ENCODE assay signal across 8 cellular contexts in genomic region chr7:101099969-101100781, GRCh38. TPM values are rescaled to one million over a fixed set of nuclear protein-coding genes. Genes with fewer than 3 reads are reported as not detected.
DNase-seq lines count a peak whose midpoint lies in the region; ATAC-seq and TF ChIP-seq lines count a peak whose summit lies in the region.

No MANE protein-coding gene starts in this region.

- H3K4me3 ChIP-seq in AG04450 (ENCODE audit: low read depth, low read length) = peak overlapping the region; percentile 20; the same call in 1 of the 2 replicates
- H3K4me3 ChIP-seq in right cardiac atrium (ENCODE audit: low read length) = no peak overlapping the region
- H3K4me3 ChIP-seq in aorta (ENCODE audit: low read length in 2 of 2) = no peak overlapping the region

- H3K27ac Mint-ChIP-seq in HFFc6 = peak overlapping the region; percentile 95

- peaks cover 84% of the 10 kb centered on the region for H3K4me1 Mint-ChIP-seq in HFFc6 (ENCODE audit: low read depth)

- no peaks in the 10 kb centered on the region for H3K9me3 ChIP-seq in AG04450 (ENCODE audit: control insufficient read depth, insufficient read depth, low read length)
- H3K9me3 ChIP-seq in right cardiac atrium (ENCODE audit: control insufficient read depth, low read length) = no peaks in the 10 kb centered on the region
- H3K9me3 ChIP-seq in aorta (ENCODE audit: control insufficient read depth, low read length) = no peaks in the 10 kb centered on the region

- H3K4me3 Mint-ChIP-seq in HFFc6 = peak overlapping the region; percentile 80

- TF ChIP-seq CTCF in AG04450 (IDR thresholded peaks at IDR 0.05; ENCODE audit: low read depth, low read length) = no peak
- no peak for TF ChIP-seq CTCF in HFFc6 (IDR thresholded peaks at IDR 0.05)

- ATAC-seq in right cardiac atrium (peak; percentile 96), aorta (ENCODE audit: low FRiP score) (peak; percentile 95), GM19035 (IDR thresholded peaks at IDR 0.05; ENCODE audit: unreplicated experiment) (no peak)

- no peaks in the 10 kb centered on the region for H3K27me3 ChIP-seq in AG04450 (ENCODE audit: control insufficient read depth, insufficient read depth, low read length)
- H3K27me3 ChIP-seq in right cardiac atrium (ENCODE audit: control insufficient read depth, insufficient read depth) = no peaks in the 10 kb centered on the region
- H3K27me3 ChIP-seq in aorta (ENCODE audit: control insufficient read depth in 1 of 2, insufficient read depth in 2 of 2, low read length in 1 of 2) = no peaks in the 10 kb centered on the region

- H3K4me1 ChIP-seq in right cardiac atrium (ENCODE audit: control insufficient read depth, insufficient read depth, low read length) (peaks cover 8% of the 10 kb centered on the region), aorta (ENCODE audit: control insufficient read depth in 1 of 2, insufficient read depth in 2 of 2, low read length in 2 of 2) (no peaks in the 10 kb centered on the region)

- peak overlapping the region; percentile 99 for H3K27ac ChIP-seq in AG04450 (ENCODE audit: low read depth, low read length)
- H3K27ac ChIP-seq in right cardiac atrium (ENCODE audit: low read length) = peak overlapping the region; percentile 88
- peak overlapping the region in 1 of 2 donors; percentile 92 for H3K27ac ChIP-seq in aorta (ENCODE audit: low read depth in 1 of 2, low read length in 2 of 2)

- CTCF ChIA-PET in AG04450 (lab: Charles Lee) = interaction anchor here (0.6 to 1.7 kb wide), 7 partner anchors 19 to 440 kb away, joined by 3 to 10 read pairs (median 5); partner anchors contain the start of gene SERPINE1

- 24% methylated on average over 26 of the region's 26 CpGs for WGBS in right cardiac atrium
- 18% methylated on average over 23 to 26 of the region's 26 CpGs for WGBS in aorta, 2 donors

- H3K9me3 Mint-ChIP-seq in HFFc6 = no peaks in the 10 kb centered on the region

- DNase-seq in AG04450 (ENCODE audit: low read depth, low spot score) (peak; percentile 97), HFFc6 (peak; percentile 100), SHP77 treated with DMSO at 0.1 percent for 48 hours (lab: John Stamatoyannopoulos, UW) (peak; percentile 27), amygdala (lab: John Stamatoyannopoulos, UW) (peak; percentile 24 to 92 (median 75)), right cardiac atrium (peak; percentile 94 to 97 (median 96)), putamen (ENCODE audit: low spot score) (peak; percentile 86), aorta (peak; percentile 96 to 99)

- no peaks in the 10 kb centered on the region for H3K36me3 ChIP-seq in aorta (ENCODE audit: control insufficient read depth in 1 of 2, insufficient read depth in 2 of 2, low read length in 1 of 2)

- intact Hi-C loops in right cardiac atrium (cut with DNase I) (loop anchor here in 2 of 4 donors (5.0 kb wide), 1 partner anchor 37 kb away; no protein-coding TSS in a partner anchor), aorta (cut with DNase I) (loop anchor here in 1 of 2 donors (5.0 kb wide), 1 partner anchor 32 kb away; no protein-coding TSS in a partner anchor)

- POLR2A ChIA-PET in AG04450 (lab: Yijun Ruan, JAX) = interaction anchor here (0.6 to 3.1 kb wide), 11 partner anchors 10 to 1724 kb away, joined by 3 to 24 read pairs (median 4); partner anchors contain the start of genes PLOD3, SERPINE1, VGF and ZNHIT1

- 0 out of 2 replicates have a peak, but pooled peaks cover 9% of the 10 kb centered on the region for H3K36me3 Mint-ChIP-seq in HFFc6 (ENCODE audit: low read depth)

- no peaks in the 10 kb centered on the region; the same call in none of the 2 replicates for H3K27me3 Mint-ChIP-seq in HFFc6 (ENCODE audit: insufficient read depth)

RNA-seq across cellular contexts. Expression of gene TRIM56, which starts 14.9 kb away (rescaled TPM):
- polyA plus RNA-seq in AG04450 (2011; rRNA removed) (4.0 and 5.3 TPM in 2 replicates), right cardiac atrium (11.4 TPM), aorta (10 to 100 TPM in 1 of 2 donors, 1 to 10 TPM in 1; 9.4 to 16.9 TPM)
- polyA minus RNA-seq in AG04450 (2011; rRNA and poly(A)+ RNA removed) = 9.3 and 12.8 TPM in 2 replicates
- 10 to 100 TPM; 17.8 to 20.6 (median 19.4) TPM for total RNA-seq in HFFc6 (2021; fragmentation: NEBNext Ultra II Directional; extraction: Animal tissue kit (Norgen Biotek cat#: 25700))
- total RNA-seq in right cardiac atrium (10 to 100 TPM; 20.0 to 24.5 (median 22.3) TPM), aorta (10 to 100 TPM; 56.6 to 58.3 TPM)

RNA-seq across cellular contexts. Expression of gene SERPINE1, which starts 26.7 kb away (rescaled TPM):
- polyA plus RNA-seq in AG04450 (2011; rRNA removed) (356 and 417 TPM in 2 replicates), right cardiac atrium (4.5 TPM), aorta (100 to 1,000 TPM in 1 of 2 donors, 10 to 100 TPM in 1; 71.5 to 137 TPM)
- polyA minus RNA-seq in AG04450 (2011; rRNA and poly(A)+ RNA removed) = 363 and 484 TPM in 2 replicates
- 1,000 to 10,000 TPM in 4 of 6 experiments, 100 to 1,000 TPM in 2; 906 to 2,092 (median 1,052) TPM for total RNA-seq in HFFc6 (2021; fragmentation: NEBNext Ultra II Directional; extraction: Animal tissue kit (Norgen Biotek cat#: 25700))
- total RNA-seq in right cardiac atrium (10 to 100 TPM in 1 of 4 donors, 1 to 10 TPM in 3; 1.2 to 11.9 (median 2.2) TPM), aorta (100 to 1,000 TPM in 1 of 2 donors, 10 to 100 TPM in 1; 57.1 to 693 TPM)

RNA-seq across cellular contexts. Expression of gene AP1S1, which starts 54.1 kb away (rescaled TPM):
- polyA plus RNA-seq in AG04450 (2011; rRNA removed) (197 and 227 TPM in 2 replicates), right cardiac atrium (20.9 TPM), aorta (10 to 100 TPM; 16.8 to 51.2 TPM)
- 93.2 and 93.4 TPM in 2 replicates for polyA minus RNA-seq in AG04450 (2011; rRNA and poly(A)+ RNA removed)
- total RNA-seq in HFFc6 (2021; fragmentation: NEBNext Ultra II Directional; extraction: Animal tissue kit (Norgen Biotek cat#: 25700)) = 100 to 1,000 TPM; 154 to 176 (median 166) TPM
- total RNA-seq in right cardiac atrium (10 to 100 TPM; 10.7 to 14.3 (median 12.0) TPM), aorta (10 to 100 TPM; 21.3 to 26.9 TPM)

Comparison
In these comparisons a context has a peak if more than half of its experiments do, and no peak if none do; other contexts are left out.
1. DNase-seq: peak in every context shown above with its lines; median percentile 100 in HFFc6; 98 in aorta; 97 in AG04450; 96 in right cardiac atrium; 86 in putamen; 75 in amygdala; 27 in SHP77 treated with DMSO at 0.1 percent for 48 hours.
2. RNA of gene SERPINE1, which starts 26.7 kb away (total RNA-seq): 906 to 2,092 TPM in HFFc6 and 57.1 to 693 TPM in aorta; 1.2 to 11.9 TPM in right cardiac atrium; every median in the first group is over 4 times any median in the second.
3. RNA of gene AP1S1, which starts 54.1 kb away (total RNA-seq): 154 to 176 TPM in HFFc6; 21.3 to 26.9 TPM in aorta and 10.7 to 14.3 TPM in right cardiac atrium; every median in the first group is over 4 times any median in the second.